30 cellular contexts compared by ENCODE assay signal in genomic region chr15:29342201-29342600, GRCh38.
"Had no signal": no experiment of that assay in that cellular context is flagged by ENCODE, and none has a peak within 500 bp of the region (broad histone marks: within the 10 kb centered on the region; RNA-seq: fewer than 3 reads in every experiment).

No MANE protein-coding gene starts in this region.

- H3K4me1 ChIP-seq: parathyroid adenoma, psoas muscle, right lobe of liver, stomach, upper lobe of left lung, vagina had no signal

- H3K27me3 ChIP-seq: neutrophil, ovary, right lobe of liver, sigmoid colon, stomach, thyroid gland, transverse colon, upper lobe of left lung, vagina had no signal

- H2AFZ ChIP-seq: parathyroid adenoma had no signal

- H3K4me3 Mint-ChIP-seq: naive thymus-derived CD8-positive, alpha-beta T cell; natural killer cell treated with Interleukin-12 subunit alpha and Interleukin-12 subunit beta and Interleukin-15 and Interleukin-18, amount 100 ng/mL, for 72 hours; nephron progenitor cell; neural crest cell; stimulated activated effector memory CD8-positive, alpha-beta T cell treated with anti-CD3 and anti-CD28 coated beads, Interleukin-12 subunit alpha, Interleukin-12 subunit beta, amount 100 ng/mL, for 72 hours; stimulated activated naive B cell treated with anti-CD40 and anti-IgM and Interleukin-4, amounts not matched to agents 10 μg/mL and 1 μg/mL and 100 μg/mL, for 72 hours; stimulated activated naive CD8-positive, alpha-beta T cell treated with anti-CD3 and anti-CD28 coated beads, Interleukin-15, Interleukin-2, amounts not matched to agents 100 ng/mL and 50 ng/mL, for 24 hours had no signal

- H3K4me3 ChIP-seq: ovary, psoas muscle, right lobe of liver, sigmoid colon, stomach, thoracic aorta, thyroid gland, transverse colon, upper lobe of left lung, vagina had no signal

- H3K36me3 Mint-ChIP-seq: naive thymus-derived CD8-positive, alpha-beta T cell; natural killer cell treated with Interleukin-12 subunit alpha and Interleukin-12 subunit beta and Interleukin-15 and Interleukin-18, amount 100 ng/mL, for 72 hours; stimulated activated effector memory CD8-positive, alpha-beta T cell treated with anti-CD3 and anti-CD28 coated beads, Interleukin-12 subunit alpha, Interleukin-12 subunit beta, amount 100 ng/mL, for 72 hours; stimulated activated naive B cell treated with anti-CD40 and anti-IgM and Interleukin-4, amounts not matched to agents 10 μg/mL and 1 μg/mL and 100 μg/mL, for 72 hours had no signal

- H3K9me3 ChIP-seq: neutrophil, ovary, psoas muscle, right lobe of liver, sigmoid colon, stomach, thoracic aorta, thyroid gland, transverse colon, upper lobe of left lung, vagina had no signal

- H3K9me3 Mint-ChIP-seq: naive thymus-derived CD8-positive, alpha-beta T cell; natural killer cell treated with Interleukin-12 subunit alpha and Interleukin-12 subunit beta and Interleukin-15 and Interleukin-18, amount 100 ng/mL, for 72 hours; nephron progenitor cell; neural crest cell; stimulated activated effector memory CD8-positive, alpha-beta T cell treated with anti-CD3 and anti-CD28 coated beads, Interleukin-12 subunit alpha, Interleukin-12 subunit beta, amount 100 ng/mL, for 72 hours; stimulated activated naive B cell treated with anti-CD40 and anti-IgM and Interleukin-4, amounts not matched to agents 10 μg/mL and 1 μg/mL and 100 μg/mL, for 72 hours; stimulated activated naive CD8-positive, alpha-beta T cell treated with anti-CD3 and anti-CD28 coated beads, Interleukin-15, Interleukin-2, amounts not matched to agents 100 ng/mL and 50 ng/mL, for 24 hours had no signal

- H3K4me1 Mint-ChIP-seq: naive thymus-derived CD8-positive, alpha-beta T cell; stimulated activated effector memory CD8-positive, alpha-beta T cell treated with anti-CD3 and anti-CD28 coated beads, Interleukin-12 subunit alpha, Interleukin-12 subunit beta, amount 100 ng/mL, for 72 hours; stimulated activated naive B cell treated with anti-CD40 and anti-IgM and Interleukin-4, amounts not matched to agents 10 μg/mL and 1 μg/mL and 100 μg/mL, for 72 hours had no signal

- H3K36me3 ChIP-seq: neutrophil, ovary, right lobe of liver, sigmoid colon, stomach, thoracic aorta, thyroid gland, transverse colon, upper lobe of left lung, vagina had no signal

- FAIRE-seq: small intestine, urothelium cell line had no signal

- H3K27ac ChIP-seq: neutrophil, ovary, parathyroid adenoma, psoas muscle, right lobe of liver, sigmoid colon, stomach, thoracic aorta, thyroid gland, transverse colon, upper lobe of left lung, vagina had no signal

- H3K27ac Mint-ChIP-seq: natural killer cell treated with Interleukin-12 subunit alpha and Interleukin-12 subunit beta and Interleukin-15 and Interleukin-18, amount 100 ng/mL, for 72 hours; nephron progenitor cell; progenitor cell of endocrine pancreas; stimulated activated effector memory CD8-positive, alpha-beta T cell treated with anti-CD3 and anti-CD28 coated beads, Interleukin-12 subunit alpha, Interleukin-12 subunit beta, amount 100 ng/mL, for 72 hours; stimulated activated naive B cell treated with anti-CD40 and anti-IgM and Interleukin-4, amounts not matched to agents 10 μg/mL and 1 μg/mL and 100 μg/mL, for 72 hours; stimulated activated naive CD8-positive, alpha-beta T cell treated with anti-CD3 and anti-CD28 coated beads, Interleukin-15, Interleukin-2, amounts not matched to agents 100 ng/mL and 50 ng/mL, for 24 hours had no signal

- DNase-seq: naive thymus-derived CD8-positive, alpha-beta T cell; nephron progenitor cell; nucleus accumbens; ovary; posterior cingulate gyrus; psoas muscle; right cardiac atrium; right lobe of liver; sigmoid colon; small intestine; stimulated activated CD4-positive, alpha-beta T cell treated with anti-CD3 and anti-CD28 coated beads, Interleukin-15, amount 100 ng/mL, for 24 hours; stimulated activated CD4-positive, alpha-beta T cell treated with anti-CD3 and anti-CD28 coated beads, Interleukin-2, amount 100 ng/mL, for 24 hours; stimulated activated CD4-positive, alpha-beta T cell treated with anti-CD3 and anti-CD28 coated beads, Interleukin-2, amount 100 ng/mL, for 48 hours; stimulated activated CD4-positive, alpha-beta T cell treated with anti-CD3 and anti-CD28 coated beads, Interleukin-4, amount 100 ng/mL, for 24 hours; stimulated activated naive B cell treated with anti-CD40 and anti-IgM and Interleukin-4, amounts not matched to agents 10 μg/mL and 1 μg/mL and 100 μg/mL, for 72 hours; stimulated activated naive CD4-positive, alpha-beta T cell treated with Interleukin-2 at 50 U/mL for 16 hours; stomach; thyroid gland; transverse colon; upper lobe of left lung had no signal

- H3K9ac ChIP-seq: parathyroid adenoma had no signal

- ATAC-seq: naive thymus-derived CD8-positive, alpha-beta T cell; natural killer cell treated with Interleukin-12 subunit alpha and Interleukin-12 subunit beta and Interleukin-15 and Interleukin-18, amount 100 ng/mL, for 72 hours; psoas muscle; right cardiac atrium; right lobe of liver; stimulated activated effector memory CD8-positive, alpha-beta T cell treated with anti-CD3 and anti-CD28 coated beads, Interleukin-12 subunit alpha, Interleukin-12 subunit beta, amount 100 ng/mL, for 72 hours; stimulated activated naive B cell treated with anti-CD40 and anti-IgM and Interleukin-4, amounts not matched to agents 10 μg/mL and 1 μg/mL and 100 μg/mL, for 72 hours had no signal

- H3K27me3 Mint-ChIP-seq: stimulated activated naive B cell treated with anti-CD40 and anti-IgM and Interleukin-4, amounts not matched to agents 10 μg/mL and 1 μg/mL and 100 μg/mL, for 72 hours; stimulated activated naive CD8-positive, alpha-beta T cell treated with anti-CD3 and anti-CD28 coated beads, Interleukin-15, Interleukin-2, amounts not matched to agents 100 ng/mL and 50 ng/mL, for 24 hours had no signal
